In genomic region chr12:116590561-116590960, GRCh38 we compare ENCODE assay signal across 17 cellular contexts. TPM values are rescaled to one million over a fixed set of nuclear protein-coding genes. Genes with fewer than 3 reads are reported as not detected.
DNase-seq lines count a peak whose midpoint lies in the region; TF ChIP-seq lines count a peak whose summit lies in the region.
"Had no signal": no experiment of that assay in that cellular context is flagged by ENCODE, and none has a peak within 500 bp of the region (broad histone marks: within the 10 kb centered on the region; RNA-seq: fewer than 3 reads in every experiment).

No MANE protein-coding gene starts in this region.

- H4K20me1 ChIP-seq in BLaER1 treated with 17β-estradiol and CSF1 and Interleukin-3, amounts not matched to agents 10 nM and 100 nM, result no peaks in the 10 kb centered on the region
- H4K20me1 ChIP-seq in OCI-LY3 (ENCODE audit: insufficient read depth, low read length), result no peaks in the 10 kb centered on the region

- no peak for TF ChIP-seq EP300 in transverse colon (IDR thresholded peaks at IDR 0.05; ENCODE audit: low read depth)

- no peak overlapping the region for H3K4me3 ChIP-seq in BLaER1 treated with 17β-estradiol and CSF1 and Interleukin-3, amounts not matched to agents 10 nM and 100 nM
- no peak overlapping the region for H3K4me3 ChIP-seq in OCI-LY3 (ENCODE audit: low read length)
- H3K4me3 ChIP-seq in transverse colon, result no peak overlapping the region
- H3K4me3 ChIP-seq: cardiac muscle cell, hepatocyte, right lobe of liver had no signal

- TF ChIP-seq CTCF in OCI-LY3 (IDR thresholded peaks at IDR 0.05; ENCODE audit: low read depth, low read length), result peak; percentile 15
- TF ChIP-seq CTCF in transverse colon (IDR thresholded peaks at IDR 0.05), result no peak

- DNase-seq in HT1080 (ENCODE audit: low read depth) (peak; percentile 11), fibroblast of gingiva (ENCODE audit: low read depth) (peak; percentile 71), transverse colon (no peak), epidermal melanocyte (ENCODE audit: insufficient read length, low spot score) (no peak), head of caudate nucleus (no peak)
- DNase-seq in activated CD8-positive, alpha-beta memory T cell treated with anti-CD3 and anti-CD28 coated beads, Interleukin-2, amount 50 U/mL, for 4 hours, result no peak
- DNase-seq: activated naive CD4-positive, alpha-beta T cell treated with anti-CD3 and anti-CD28 coated beads, Interleukin-2, amount 10 ng/mL, durations not matched to agents 7 days and 5 days; KG1; left cardiac atrium; naive thymus-derived CD4-positive, alpha-beta T cell; right lobe of liver; stimulated activated naive CD8-positive, alpha-beta T cell treated with anti-CD3 and anti-CD28 coated beads, Interleukin-15, Interleukin-2, amounts not matched to agents 100 U/mL and 50 U/mL, for 24 hours had no signal

- peaks cover 0 to 17% (median 3%) of the 10 kb centered on the region in 11 experiments; a peak in 18 of 22 replicates for H3K9me3 ChIP-seq in BLaER1 treated with 17β-estradiol and CSF1 and Interleukin-3, amounts not matched to agents 10 nM and 100 nM (replicated peaks in 1 of 11)
- H3K9me3 ChIP-seq in OCI-LY3 (ENCODE audit: insufficient read depth, low read length), result no peaks in the 10 kb centered on the region
- H3K9me3 ChIP-seq in transverse colon, result no peaks in the 10 kb centered on the region
- H3K9me3 ChIP-seq: right lobe of liver had no signal

- 13 to 28% methylated on average over 1 of the region's 1 CpG for WGBS in transverse colon (ENCODE audit: low coverage in 1 of 2), 2 donors

- no peaks in the 10 kb centered on the region for H3K79me2 ChIP-seq in OCI-LY3 (ENCODE audit: low read length)
- H3K79me2 ChIP-seq: hepatocyte had no signal

- H3K4me1 ChIP-seq in BLaER1 treated with 17β-estradiol and CSF1 and Interleukin-3, amounts not matched to agents 10 nM and 100 nM, result peaks cover 37 to 64% (median 53%) of the 10 kb centered on the region in 10 experiments
- H3K4me1 ChIP-seq in OCI-LY3 (ENCODE audit: low read length) (peaks cover 11% of the 10 kb centered on the region), transverse colon (peaks cover 0 to 20% (median 16%) of the 10 kb centered on the region in 4 donors)

- TF ChIP-seq POLR2A in transverse colon (IDR thresholded peaks at IDR 0.05), result no peak

- H3K4me2 ChIP-seq in BLaER1 treated with 17β-estradiol and CSF1 and Interleukin-3, amounts not matched to agents 10 nM and 100 nM, result peak overlapping the region in 9 of 11 experiments; percentile 19 to 70 (median 45); a peak in 15 of 22 replicates
- no peak overlapping the region for H3K4me2 ChIP-seq in OCI-LY3 (ENCODE audit: low read length)
- H3K4me2 ChIP-seq: hepatocyte had no signal

- no peak overlapping the region for H3K9ac ChIP-seq in BLaER1 treated with 17β-estradiol and CSF1 and Interleukin-3, amounts not matched to agents 10 nM and 100 nM
- no peak overlapping the region for H3K9ac ChIP-seq in OCI-LY3 (ENCODE audit: low read length)

- no peak overlapping the region for H2AFZ ChIP-seq in OCI-LY3 (ENCODE audit: low read depth, low read length)
- H2AFZ ChIP-seq: hepatocyte had no signal

- no peaks in the 10 kb centered on the region for H3K36me3 ChIP-seq in BLaER1 treated with 17β-estradiol and CSF1 and Interleukin-3, amounts not matched to agents 10 nM and 100 nM
- H3K36me3 ChIP-seq in OCI-LY3 (replicated peaks; ENCODE audit: low read depth, low read length) (no peaks in the 10 kb centered on the region), transverse colon (no peaks in the 10 kb centered on the region)
- H3K36me3 ChIP-seq: cardiac muscle cell, right lobe of liver had no signal

- in situ Hi-C loops in transverse colon (cut with MboI; ENCODE audit: low pct_ligation_motif_present in 1 of 4, low pct_unique_long_range_greater_than_20kb in 1 of 4, low sequenced_read_pairs in 3 of 4), result loop anchor here in 2 of 4 donors (10.0 kb wide), 3 partner anchors 46 to 596 kb away; partner anchors contain the start of gene MED13L (in 1 of the 2)

- H3K27ac ChIP-seq in BLaER1 treated with 17β-estradiol and CSF1 and Interleukin-3, amounts not matched to agents 10 nM and 100 nM, result peak overlapping the region in 3 of 11 experiments; percentile 26 to 77 (median 41); a peak in 6 of 22 replicates
- H3K27ac ChIP-seq in OCI-LY3 (ENCODE audit: low read length) (no peak overlapping the region), transverse colon (no peak overlapping the region)
- H3K27ac ChIP-seq: cardiac muscle cell, hepatocyte, right lobe of liver, RWPE1 had no signal

- no peaks in the 10 kb centered on the region for H3K27me3 ChIP-seq in BLaER1 treated with 17β-estradiol and CSF1 and Interleukin-3, amounts not matched to agents 10 nM and 100 nM
- H3K27me3 ChIP-seq in OCI-LY3 (ENCODE audit: low read depth, low read length), result peaks cover 18% of the 10 kb centered on the region
- no peaks in the 10 kb centered on the region for H3K27me3 ChIP-seq in transverse colon
- H3K27me3 ChIP-seq: cardiac muscle cell, hepatocyte, right lobe of liver had no signal

- intact Hi-C loops in transverse colon (cut with DNase I; ENCODE audit: low total_unique reads), result no loop called here
- intact Hi-C loops in head of caudate nucleus (cut with DNase I), result no loop called here

RNA-seq across cellular contexts. Expression of gene MAP1LC3B2, which starts 31.4 kb away (rescaled TPM):
- total RNA-seq in HT1080 (2014; rRNA removed; shearing (Covaris generic)), result 0.53 TPM in 1 of 2 replicates, not detected in the other
- polyA plus RNA-seq in HT1080 (2015; cell fraction: cytosol; rRNA removed), result 0.66 and 0.76 TPM in 2 replicates
- polyA plus RNA-seq in HT1080 (2015; cell fraction: nucleus; rRNA removed), result 0.99 TPM in 1 of 2 replicates, not detected in the other
- 1 to 10 TPM in 2 of 4 donors, not detected in 2; 1.1 to 2.5 TPM for total RNA-seq in transverse colon
- total RNA-seq: hepatocyte had no signal

Comparison
In these comparisons a context has a peak if more than half of its experiments do, and no peak if none do; other contexts are left out.
1. DNase-seq: peak in HT1080 (single experiment) and fibroblast of gingiva (single experiment); none in transverse colon (single experiment), activated CD8-positive, alpha-beta memory T cell treated with anti-CD3 and anti-CD28 coated beads, Interleukin-2, amount 50 U/mL, for 4 hours (single experiment), epidermal melanocyte (single experiment) and head of caudate nucleus (0 of 42).